Comparison of ENCODE assay signal across 16 cellular contexts in the genomic region with DNA sequence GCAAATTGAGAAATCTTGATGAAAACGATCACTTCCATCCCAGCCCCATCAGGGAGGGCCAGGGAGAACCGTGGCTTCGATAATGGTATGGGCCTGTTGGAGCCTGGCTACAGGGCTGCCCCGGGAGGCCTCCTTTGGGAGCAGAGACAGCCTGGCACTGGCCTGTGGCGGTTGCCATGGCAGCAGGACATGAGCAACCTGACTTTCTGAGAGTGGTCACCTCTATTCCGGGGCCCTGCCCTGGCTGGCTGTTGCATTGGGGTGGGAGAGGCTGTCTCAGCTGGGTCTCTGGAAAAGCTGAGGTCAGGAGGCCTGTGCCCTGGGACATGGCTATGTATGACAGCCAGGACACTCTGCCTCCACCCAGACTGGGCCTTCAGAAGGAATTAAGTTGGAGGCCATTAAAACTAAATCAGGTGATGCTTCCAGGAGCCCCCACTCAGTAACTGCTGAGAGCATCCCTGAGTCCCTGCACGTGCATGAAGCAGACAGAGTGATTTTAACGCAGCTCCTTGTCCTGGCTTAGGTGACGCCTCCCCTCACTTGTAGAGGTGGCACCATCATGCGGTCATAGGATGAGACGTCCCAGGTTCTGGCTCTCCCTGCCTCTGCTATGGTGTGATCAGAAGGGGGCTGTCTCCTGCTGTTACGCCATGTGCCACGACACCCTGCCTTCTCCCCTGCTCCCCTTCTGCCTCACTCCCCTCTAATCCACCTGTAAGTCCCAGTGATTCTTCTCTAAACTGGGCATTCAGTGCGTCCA.
DNase-seq lines count a peak whose midpoint lies in the region; ATAC-seq and TF ChIP-seq lines count a peak whose summit lies in the region.
"Had no signal": no experiment of that assay in that cellular context is flagged by ENCODE, and none has a peak within 500 bp of the region (broad histone marks: within the 10 kb centered on the region; RNA-seq: fewer than 3 reads in every experiment).

No MANE protein-coding gene starts in this region.

- no peaks in the 10 kb centered on the region for H3K9me3 Mint-ChIP-seq in nephron progenitor cell
- H3K9me3 Mint-ChIP-seq: CD8-positive, alpha-beta T cell had no signal

- in situ Hi-C loops in G401 (cut with HindIII; ENCODE audit: low sequenced_read_pairs), result no loop called here

- no peaks in the 10 kb centered on the region for H3K36me3 ChIP-seq in BE2C
- H3K36me3 ChIP-seq: MG63 had no signal

- no peaks in the 10 kb centered on the region for H3K36me3 Mint-ChIP-seq in nephron progenitor cell (ENCODE audit: low read depth)

- H3K4me3 Mint-ChIP-seq in nephron progenitor cell, result no peak overlapping the region
- H3K4me3 Mint-ChIP-seq: B cell; CD8-positive, alpha-beta T cell had no signal

- TF ChIP-seq CTCF in BE2C (IDR thresholded peaks at IDR 0.05; ENCODE audit: low read depth, low read length), result no peak
- no peak for TF ChIP-seq CTCF in nephron progenitor cell (IDR thresholded peaks at IDR 0.05)

- H3K27ac Mint-ChIP-seq in nephron progenitor cell, result peak overlapping the region; percentile 76
- H3K27ac Mint-ChIP-seq: B cell; CD8-positive, alpha-beta T cell had no signal

- peaks cover 28% of the 10 kb centered on the region for H3K4me1 ChIP-seq in BE2C

- peaks cover 3% of the 10 kb centered on the region for H3K27me3 Mint-ChIP-seq in nephron progenitor cell (ENCODE audit: low read depth, poor library complexity)
- H3K27me3 Mint-ChIP-seq: B cell had no signal

- ATAC-seq in HG02642 (IDR thresholded peaks at IDR 0.05; ENCODE audit: poor library complexity, unreplicated experiment), result no peak
- ATAC-seq: CD8-positive, alpha-beta T cell; HepG2 had no signal

- no peaks in the 10 kb centered on the region for H3K27me3 ChIP-seq in BE2C
- H3K27me3 ChIP-seq: MG63 had no signal

- peaks cover 26% of the 10 kb centered on the region for H3K4me1 Mint-ChIP-seq in nephron progenitor cell

- DNase-seq in BE2C, result peak; percentile 64
- peak; percentile 51 for DNase-seq in G401 (ENCODE audit: low spot score)
- DNase-seq in cerebellar cortex (ENCODE audit: low spot score), result peak; percentile 39
- no peak for DNase-seq in nephron progenitor cell
- no peak for DNase-seq in GOT3 (lab: John Stamatoyannopoulos, UW)
- no peak for DNase-seq in HK-2 (ENCODE audit: unreplicated experiment)
- DNase-seq: CD8-positive, alpha-beta T cell; MG63; NCI-H1105; NCI-H1930; NCI-H510A treated with DMSO at 0.1 percent for 48 hours; NK-92 treated with Interleukin-12 subunit alpha and Interleukin-12 subunit beta, amount 100 ng/mL, for 24 hours had no signal

- H3K4me3 ChIP-seq in BE2C (ENCODE audit: low read depth, low read length), result no peak overlapping the region
- H3K4me3 ChIP-seq: MG63, SK-N-MC had no signal

- no peaks in the 10 kb centered on the region for H3K9me3 ChIP-seq in BE2C
- H3K9me3 ChIP-seq: MG63 had no signal

Comparison
In these comparisons a context has a peak if more than half of its experiments do, and no peak if none do; other contexts are left out.
1. DNase-seq: peak in BE2C (single experiment), G401 (single experiment) and cerebellar cortex (single experiment); none in nephron progenitor cell (single experiment), GOT3 (single experiment) and HK-2 (single experiment).